ENCODE assay signal across 15 cellular contexts in genomic region chr1:22104074-22104473, GRCh38. TPM values are rescaled to one million over a fixed set of nuclear protein-coding genes. Genes with fewer than 3 reads are reported as not detected.
DNase-seq lines count a peak whose midpoint lies in the region; ATAC-seq and TF ChIP-seq lines count a peak whose summit lies in the region.
"Had no signal": no experiment of that assay in that cellular context is flagged by ENCODE, and none has a peak within 500 bp of the region (broad histone marks: within the 10 kb centered on the region; RNA-seq: fewer than 3 reads in every experiment).

No MANE protein-coding gene starts in this region.

- peak; percentile 29 for DNase-seq in activated naive CD4-positive, alpha-beta T cell treated with anti-CD3 and anti-CD28 coated beads for 36 hours
- no peak for DNase-seq in activated naive CD4-positive, alpha-beta T cell treated with anti-CD3 and anti-CD28 coated beads, Interleukin-2, amount 50 U/mL, for 16 hours
- DNase-seq in chondrocyte (ENCODE audit: low spot score) (no peak), H4 (ENCODE audit: low spot score) (no peak), lower leg skin (ENCODE audit: low spot score in 2 of 2) (no peak)
- DNase-seq in stimulated activated naive B cell treated with anti-CD40 and anti-IgM and Interleukin-4, amounts not matched to agents 10 μg/mL and 1 μg/mL and 100 μg/mL, for 72 hours = no peak
- DNase-seq: activated CD4-positive, alpha-beta T cell treated with anti-CD3 and anti-CD28 coated beads for 1 hour; DMS 273 treated with DMSO at 0.1 percent for 48 hours; NCI-H1092; NCI-H526 treated with DMSO at 0.1 percent for 48 hours; stomach had no signal

- peaks cover 33% of the 10 kb centered on the region for H3K36me3 Mint-ChIP-seq in activated naive CD4-positive, alpha-beta T cell treated with anti-CD3 and anti-CD28 coated beads for 36 hours (ENCODE audit: low read depth)
- H3K36me3 Mint-ChIP-seq in chondrocyte (ENCODE audit: low read depth) = peaks cover 6% of the 10 kb centered on the region
- H3K36me3 Mint-ChIP-seq in stimulated activated naive B cell treated with anti-CD40 and anti-IgM and Interleukin-4, amounts not matched to agents 10 μg/mL and 1 μg/mL and 100 μg/mL, for 72 hours = peaks cover 38 to 63% of the 10 kb centered on the region in 2 donors

- intact Hi-C loops in activated naive CD4-positive, alpha-beta T cell treated with anti-CD3 and anti-CD28 coated beads for 36 hours (cut with micrococcal nuclease) = loop anchor here (2.0 kb wide), 1 partner anchor 15 kb away; no protein-coding TSS in a partner anchor
- intact Hi-C loops in lower leg skin (cut with DNase I; ENCODE audit: low total_unique reads) = loop anchor here (10.0 kb wide), 1 partner anchor 321 kb away; no protein-coding TSS in a partner anchor

- peak in 1 of 2 donors; percentile 14 for ATAC-seq in stimulated activated naive B cell treated with anti-CD40 and anti-IgM and Interleukin-4, amounts not matched to agents 10 μg/mL and 1 μg/mL and 100 μg/mL, for 72 hours (replicated peaks)
- ATAC-seq in GM21723 (IDR thresholded peaks at IDR 0.05; ENCODE audit: unreplicated experiment) = no peak
- ATAC-seq: left lobe of liver had no signal

- H3K27ac Mint-ChIP-seq in activated naive CD4-positive, alpha-beta T cell treated with anti-CD3 and anti-CD28 coated beads for 36 hours = peak overlapping the region; percentile 74
- peak overlapping the region; percentile 53 for H3K27ac Mint-ChIP-seq in chondrocyte (ENCODE audit: unreplicated experiment)
- peak overlapping the region; percentile 91 for H3K27ac Mint-ChIP-seq in stimulated activated naive B cell treated with anti-CD40 and anti-IgM and Interleukin-4, amounts not matched to agents 10 μg/mL and 1 μg/mL and 100 μg/mL, for 72 hours

- H3K4me3 Mint-ChIP-seq in activated naive CD4-positive, alpha-beta T cell treated with anti-CD3 and anti-CD28 coated beads for 36 hours = no peak overlapping the region
- no peak overlapping the region for H3K4me3 Mint-ChIP-seq in chondrocyte (ENCODE audit: unreplicated experiment)
- no peak overlapping the region for H3K4me3 Mint-ChIP-seq in stimulated activated naive B cell treated with anti-CD40 and anti-IgM and Interleukin-4, amounts not matched to agents 10 μg/mL and 1 μg/mL and 100 μg/mL, for 72 hours

- H3K27ac ChIP-seq in VCaP = peak overlapping the region; percentile 27; the same call in 1 of the 2 replicates
- H3K27ac ChIP-seq: stomach had no signal

- CTCF ChIA-PET in activated naive CD4-positive, alpha-beta T cell treated with anti-CD3 and anti-CD28 coated beads for 36 hours (lab: Charles Lee) = interaction anchor here (1.6 to 2.6 kb wide), 3 partner anchors 11 to 14 kb away, joined by 4 to 16 read pairs (median 8); no protein-coding TSS in a partner anchor

- no peak for TF ChIP-seq POLR2A in lower leg skin (IDR thresholded peaks at IDR 0.05)

- 76 to 81% methylated on average over 5 of the region's 5 CpGs for WGBS in lower leg skin, 2 donors

- H3K9me3 Mint-ChIP-seq in activated naive CD4-positive, alpha-beta T cell treated with anti-CD3 and anti-CD28 coated beads for 36 hours = peaks cover 3% of the 10 kb centered on the region
- no peaks in the 10 kb centered on the region for H3K9me3 Mint-ChIP-seq in chondrocyte (ENCODE audit: low read depth)
- H3K9me3 Mint-ChIP-seq in stimulated activated naive B cell treated with anti-CD40 and anti-IgM and Interleukin-4, amounts not matched to agents 10 μg/mL and 1 μg/mL and 100 μg/mL, for 72 hours = peaks cover 0 to 3% of the 10 kb centered on the region in 2 donors

- peaks cover 69% of the 10 kb centered on the region for H3K4me1 Mint-ChIP-seq in activated naive CD4-positive, alpha-beta T cell treated with anti-CD3 and anti-CD28 coated beads for 36 hours (ENCODE audit: low read depth)
- peaks cover 11% of the 10 kb centered on the region for H3K4me1 Mint-ChIP-seq in chondrocyte (ENCODE audit: low read depth)
- peaks cover 42 to 56% of the 10 kb centered on the region in 2 donors for H3K4me1 Mint-ChIP-seq in stimulated activated naive B cell treated with anti-CD40 and anti-IgM and Interleukin-4, amounts not matched to agents 10 μg/mL and 1 μg/mL and 100 μg/mL, for 72 hours

- H3K4me3 ChIP-seq in lower leg skin (ENCODE audit: low read depth, poor library complexity, severe bottlenecking) = no peak overlapping the region
- H3K4me3 ChIP-seq: smooth muscle cell, stomach had no signal

- H3K27me3 Mint-ChIP-seq in activated naive CD4-positive, alpha-beta T cell treated with anti-CD3 and anti-CD28 coated beads for 36 hours (ENCODE audit: low read depth) = no peaks in the 10 kb centered on the region
- H3K27me3 Mint-ChIP-seq in chondrocyte (ENCODE audit: low read depth) = no peaks in the 10 kb centered on the region
- no peaks in the 10 kb centered on the region for H3K27me3 Mint-ChIP-seq in stimulated activated naive B cell treated with anti-CD40 and anti-IgM and Interleukin-4, amounts not matched to agents 10 μg/mL and 1 μg/mL and 100 μg/mL, for 72 hours

- no peak for TF ChIP-seq CTCF in VCaP (conservative IDR thresholded peaks at IDR 0.05)
- no peak for TF ChIP-seq CTCF in chondrocyte (IDR thresholded peaks at IDR 0.05)
- no peak for TF ChIP-seq CTCF in lower leg skin (IDR thresholded peaks at IDR 0.05)

RNA-seq across cellular contexts. Expression of gene WNT4, which starts 38.8 kb away (rescaled TPM):
- total RNA-seq in activated naive CD4-positive, alpha-beta T cell treated with anti-CD3 and anti-CD28 coated beads for 36 hours = not detected
- total RNA-seq in chondrocyte (0.05 to 0.46 TPM (median 0.08 TPM) in 3 replicates), lower leg skin (10 to 100 TPM in 3 of 4 donors, 1 to 10 TPM in 1; 9.4 to 18.8 (median 14.5) TPM)
- 0.04 TPM in 1 of 2 replicates, not detected in the other for total RNA-seq in H4 (2014; rRNA removed; shearing (Covaris generic))

RNA-seq across cellular contexts. Expression of gene CDC42, which starts 51.6 kb away (rescaled TPM):
- total RNA-seq in activated naive CD4-positive, alpha-beta T cell treated with anti-CD3 and anti-CD28 coated beads for 36 hours = 100 to 1,000 TPM; 318 to 322 TPM
- total RNA-seq in chondrocyte (250 to 272 TPM (median 259 TPM) in 3 replicates), lower leg skin (100 to 1,000 TPM; 162 to 226 (median 203) TPM)
- 384 and 429 TPM in 2 replicates for total RNA-seq in H4 (2014; rRNA removed; shearing (Covaris generic))
